9 cellular contexts compared by ENCODE assay signal in genomic region chr5:83474170-83474796, GRCh38. TPM values are rescaled to one million over a fixed set of nuclear protein-coding genes. Genes with fewer than 3 reads are reported as not detected.
DNase-seq lines count a peak whose midpoint lies in the region; ATAC-seq, FAIRE-seq and TF ChIP-seq lines count a peak whose summit lies in the region.
"Had no signal": no experiment of that assay in that cellular context is flagged by ENCODE, and none has a peak within 500 bp of the region (broad histone marks: within the 10 kb centered on the region; RNA-seq: fewer than 3 reads in every experiment).

No MANE protein-coding gene starts in this region.

- FAIRE-seq in kidney (lab: Jason Lieb, UNC): no peak
- FAIRE-seq in small intestine (lab: Jason Lieb, UNC): no peak

- H3K27me3 ChIP-seq in GM23338 (ENCODE audit: insufficient read depth) (no peaks in the 10 kb centered on the region), small intestine (ENCODE audit: control insufficient read depth in 2 of 2, insufficient read depth in 2 of 2, low read length in 2 of 2) (peaks cover 0 to 16% of the 10 kb centered on the region in 2 donors)

- peaks cover 44% of the 10 kb centered on the region for H3K79me2 ChIP-seq in GM23338 (replicated peaks; ENCODE audit: insufficient read depth)

- H3K27me3 Mint-ChIP-seq in GM23338 (ENCODE audit: insufficient read depth, low read depth, poor library complexity) (peaks cover 11% of the 10 kb centered on the region), chondrocyte (ENCODE audit: low read depth) (no peaks in the 10 kb centered on the region)

- peak overlapping the region; percentile 62 for H3K4me2 ChIP-seq in GM23338
- H3K4me2 ChIP-seq: BLaER1 treated with 17β-estradiol and CSF1 and Interleukin-3, amounts not matched to agents 10 nM and 100 nM had no signal

- peaks cover 42% of the 10 kb centered on the region for H3K4me1 Mint-ChIP-seq in GM23338
- peaks cover 36% of the 10 kb centered on the region for H3K4me1 Mint-ChIP-seq in chondrocyte (ENCODE audit: low read depth)

- no peaks in the 10 kb centered on the region for H3K9me2 ChIP-seq in GM23338 (ENCODE audit: insufficient read depth)

- WGBS in small intestine, 3 donors: 0 to 1% (median 1%) methylated on average over 43 to 46 of the region's 46 CpGs

- H3K27ac ChIP-seq in GM23338 (ENCODE audit: low read depth): peak overlapping the region; percentile 91
- no peak overlapping the region for H3K27ac ChIP-seq in kidney (ENCODE audit: low read depth in 2 of 2, low read length in 2 of 2)
- H3K27ac ChIP-seq in small intestine (ENCODE audit: low read depth in 1 of 2, low read length in 1 of 2): peak overlapping the region in 1 of 2 donors; percentile 46
- H3K27ac ChIP-seq: BLaER1 treated with 17β-estradiol and CSF1 and Interleukin-3, amounts not matched to agents 10 nM and 100 nM had no signal

- intact Hi-C loops in kidney (cut with DNase I): no loop called here

- peak; percentile 53 for ATAC-seq in GM23338

- H3K9ac ChIP-seq in kidney (ENCODE audit: low read length in 2 of 2): peak overlapping the region in 1 of 2 donors; percentile 5
- H3K9ac ChIP-seq: BLaER1 treated with 17β-estradiol and CSF1 and Interleukin-3, amounts not matched to agents 10 nM and 100 nM had no signal

- H2AFZ ChIP-seq in GM23338: no peak overlapping the region

- H3K27ac Mint-ChIP-seq in GM23338 (peak overlapping the region; percentile 88), chondrocyte (ENCODE audit: unreplicated experiment) (peak overlapping the region; percentile 96)

- peaks cover 29% of the 10 kb centered on the region for H3K4me1 ChIP-seq in GM23338 (ENCODE audit: insufficient read depth)
- peaks cover 0 to 18% of the 10 kb centered on the region in 2 donors for H3K4me1 ChIP-seq in kidney (ENCODE audit: control insufficient read depth in 1 of 2, insufficient read depth in 1 of 2, low read depth in 1 of 2, low read length in 2 of 2)
- peaks cover 0 to 3% of the 10 kb centered on the region in 2 donors for H3K4me1 ChIP-seq in small intestine (ENCODE audit: control insufficient read depth in 2 of 2, insufficient read depth in 1 of 2, low read depth in 1 of 2, low read length in 1 of 2)
- H3K4me1 ChIP-seq: BLaER1 treated with 17β-estradiol and CSF1 and Interleukin-3, amounts not matched to agents 10 nM and 100 nM had no signal

- H3K9me3 ChIP-seq in kidney (ENCODE audit: control insufficient read depth in 1 of 2, low read length in 2 of 2): no peaks in the 10 kb centered on the region
- no peaks in the 10 kb centered on the region for H3K9me3 ChIP-seq in small intestine (ENCODE audit: control insufficient read depth, low read depth)

- no peaks in the 10 kb centered on the region; the same call in 1 of the 3 replicates for H3K9me3 Mint-ChIP-seq in GM23338
- H3K9me3 Mint-ChIP-seq in chondrocyte (ENCODE audit: low read depth): no peaks in the 10 kb centered on the region

- H3K4me3 Mint-ChIP-seq in GM23338 (peak overlapping the region; percentile 85), chondrocyte (ENCODE audit: unreplicated experiment) (peak overlapping the region; percentile 93)

- peak overlapping the region; percentile 76 for H3K4me3 ChIP-seq in GM23338
- peak overlapping the region; percentile 63 to 68 for H3K4me3 ChIP-seq in kidney (ENCODE audit: low read length in 2 of 2)
- H3K4me3 ChIP-seq in small intestine (ENCODE audit: low read depth in 1 of 2, low read length in 2 of 2): peak overlapping the region in 1 of 2 donors; percentile 27
- H3K4me3 ChIP-seq: BLaER1 treated with 17β-estradiol and CSF1 and Interleukin-3, amounts not matched to agents 10 nM and 100 nM had no signal

- peaks cover 23% of the 10 kb centered on the region for H3K36me3 Mint-ChIP-seq in GM23338 (ENCODE audit: low read depth)
- peaks cover 3% of the 10 kb centered on the region for H3K36me3 Mint-ChIP-seq in chondrocyte (ENCODE audit: low read depth)

- no peaks in the 10 kb centered on the region for H3F3A ChIP-seq in GM23338 (replicated peaks; ENCODE audit: low read depth)

- H3K36me3 ChIP-seq in GM23338 (ENCODE audit: insufficient read depth): no peaks in the 10 kb centered on the region; the same call in 1 of the 2 replicates
- H3K36me3 ChIP-seq in kidney (ENCODE audit: control insufficient read depth in 1 of 2, insufficient read depth in 2 of 2, low read length in 2 of 2): no peaks in the 10 kb centered on the region
- no peaks in the 10 kb centered on the region for H3K36me3 ChIP-seq in small intestine (ENCODE audit: control insufficient read depth in 2 of 2, insufficient read depth in 2 of 2, low read length in 2 of 2)
- H3K36me3 ChIP-seq: BLaER1 treated with 17β-estradiol and CSF1 and Interleukin-3, amounts not matched to agents 10 nM and 100 nM had no signal

- TF ChIP-seq CTCF in GM23338 (conservative IDR thresholded peaks at IDR 0.05; ENCODE audit: low read depth in 2 of 2) (no peak), chondrocyte (IDR thresholded peaks at IDR 0.05) (no peak), kidney (IDR thresholded peaks at IDR 0.05; ENCODE audit: borderline replicate concordance, extremely low read depth, insufficient read depth) (no peak)

- no peaks in the 10 kb centered on the region for H4K20me1 ChIP-seq in GM23338 (replicated peaks; ENCODE audit: insufficient read depth)
- H4K20me1 ChIP-seq: BLaER1 treated with 17β-estradiol and CSF1 and Interleukin-3, amounts not matched to agents 10 nM and 100 nM had no signal

- DNase-seq in NCI-H1092 treated with DMSO at 0.1 percent for 48 hours (lab: John Stamatoyannopoulos, UW) (peak; percentile 53), NCI-H1092 (lab: John Stamatoyannopoulos, UW) (no peak), GM23338 (ENCODE audit: low spot score) (peak; percentile 93), M059J (ENCODE audit: low read depth) (peak; percentile 90), SKM-1 treated with dmso at 0.1 percent for 144 hours (lab: John Stamatoyannopoulos, UW; ENCODE audit: unreplicated experiment) (peak; percentile 78), chondrocyte (ENCODE audit: low spot score) (peak; percentile 97), kidney (peak; percentile 96), small intestine (peak; percentile 18)

TF ChIP-seq in GM23338, 12 proteins besides CTCF, POLR2A, EP300 and RAD21 (continues in another document):
- no peak for TF ChIP-seq REST (IDR thresholded peaks at IDR 0.05; ENCODE audit: unreplicated experiment)
- no peak for TF ChIP-seq EZH2phosphoT487 (IDR thresholded peaks at IDR 0.05; ENCODE audit: unreplicated experiment)
- no peak for TF ChIP-seq STAT1 (IDR thresholded peaks at IDR 0.05; ENCODE audit: unreplicated experiment)

RNA-seq across cellular contexts. Expression of gene VCAN, which starts 2.7 kb away (rescaled TPM):
- 373 and 404 TPM in 2 replicates for total RNA-seq in GM23338 (2014; rRNA removed; shearing (Covaris generic))
- polyA plus RNA-seq in GM23338 (2016; fragmentation: Nextera tagmentation; extraction: Ambion mirVana): 133 and 137 TPM in 2 replicates
- 42.5 and 84.4 TPM in 2 replicates for total RNA-seq in M059J (2014; rRNA removed; shearing (Covaris generic))
- 250 to 737 TPM (median 710 TPM) in 3 replicates for total RNA-seq in chondrocyte
- total RNA-seq in kidney: 226 TPM
- polyA plus RNA-seq in kidney (ENCODE audit: insufficient read depth, low read depth, low replicate concordance): 2.1 TPM
- polyA plus RNA-seq in small intestine: 1 to 10 TPM in 1 of 3 donors, under 1 TPM in 2; 0.67 to 3.3 (median 0.81) TPM
